ENCODE assay signal across 26 cellular contexts in the genomic region with DNA sequence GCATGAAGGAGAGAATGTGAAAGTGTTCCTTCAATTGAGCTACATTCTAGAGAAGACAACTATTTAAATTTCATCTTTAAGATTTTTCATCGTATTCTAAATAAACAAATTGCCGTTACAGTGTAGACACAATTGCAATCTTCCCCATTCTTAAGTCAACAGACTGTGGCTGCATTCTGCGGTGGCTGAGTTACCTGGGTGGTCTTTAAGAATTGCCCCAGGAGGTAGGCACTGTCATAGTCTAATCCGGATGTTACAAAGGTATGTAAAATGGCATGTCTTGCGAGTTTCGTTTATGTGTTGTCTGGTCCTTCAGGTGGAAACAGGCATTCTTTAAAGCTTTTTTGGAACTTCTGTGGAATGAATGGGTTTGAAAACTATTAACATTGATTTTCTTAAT.
"Had no signal": no experiment of that assay in that cellular context is flagged by ENCODE, and none has a peak within 500 bp of the region (broad histone marks: within the 10 kb centered on the region; RNA-seq: fewer than 3 reads in every experiment).

No MANE protein-coding gene starts in this region.

- H3K27ac ChIP-seq: adrenal gland, body of pancreas, gastroesophageal sphincter, right atrium auricular region, stomach, thyroid gland, upper lobe of right lung, VCaP had no signal

- DNase-seq: activated CD4-positive, alpha-beta T cell treated with anti-CD3 and anti-CD28 coated beads for 48 hours; activated CD4-positive, alpha-beta T cell treated with anti-CD3 and anti-CD28 coated beads, Interleukin-2, amount 50 U/mL, for 48 hours; activated CD8-positive, alpha-beta memory T cell treated with anti-CD3 and anti-CD28 coated beads, Interleukin-2, amount 50 U/mL, for 4 hours; activated effector memory CD4-positive, alpha-beta T cell treated with anti-CD3 and anti-CD28 coated beads, Interleukin-2, amount 50 U/mL, for 16 hours; activated naive CD4-positive, alpha-beta T cell treated with anti-CD3 and anti-CD28 coated beads for 36 hours; activated naive CD8-positive, alpha-beta T cell treated with anti-CD3 and anti-CD28 coated beads for 36 hours; activated T-cell treated with anti-CD3 and anti-CD28 coated beads, Interleukin-2, amount 50 U/mL, for 1 hour; adrenal gland; aorta; body of pancreas; dermis blood vessel endothelial cell; effector CD8-positive, alpha-beta T cell; hippocampal formation; immature natural killer cell; natural killer cell; stimulated activated CD4-positive, alpha-beta T cell treated with anti-CD3 and anti-CD28 coated beads, Interleukin-15, amount 100 ng/mL, for 24 hours; stimulated activated CD4-positive, alpha-beta T cell treated with anti-CD3 and anti-CD28 coated beads, Interleukin-2, amount 100 ng/mL, for 24 hours; stimulated activated naive B cell treated with anti-CD40 and anti-IgM and Interleukin-4, amounts not matched to agents 10 μg/mL and 1 μg/mL and 100 μg/mL, for 72 hours; stomach; T-helper 9 cell; thyroid gland; upper lobe of right lung had no signal

- H3K9me3 ChIP-seq: adrenal gland, body of pancreas, gastroesophageal sphincter, right atrium auricular region, stomach, thyroid gland, upper lobe of right lung had no signal

- ATAC-seq: activated CD4-positive, CD25-positive, alpha-beta regulatory T cell treated with anti-CD3 and anti-CD28 coated beads, Interleukin-2, amount 50 U/mL, for 24 hours; body of pancreas; gastroesophageal sphincter; natural killer cell; stimulated activated naive B cell treated with anti-CD40 and anti-IgM and Interleukin-4, amounts not matched to agents 10 μg/mL and 1 μg/mL and 100 μg/mL, for 72 hours; upper lobe of right lung had no signal

- H3K4me3 ChIP-seq: adrenal gland, body of pancreas, gastroesophageal sphincter, right atrium auricular region, stomach, thyroid gland, upper lobe of right lung had no signal

- H3K27me3 ChIP-seq: adrenal gland, body of pancreas, gastroesophageal sphincter, right atrium auricular region, stomach, thyroid gland, upper lobe of right lung had no signal

- H3K36me3 ChIP-seq: adrenal gland, gastroesophageal sphincter, right atrium auricular region, stomach, thyroid gland, upper lobe of right lung had no signal

- H3K4me1 ChIP-seq: adrenal gland, body of pancreas, gastroesophageal sphincter, right atrium auricular region, stomach, thyroid gland, upper lobe of right lung had no signal
